Comparison of ENCODE assay signal across 8 cellular contexts in the genomic region with DNA sequence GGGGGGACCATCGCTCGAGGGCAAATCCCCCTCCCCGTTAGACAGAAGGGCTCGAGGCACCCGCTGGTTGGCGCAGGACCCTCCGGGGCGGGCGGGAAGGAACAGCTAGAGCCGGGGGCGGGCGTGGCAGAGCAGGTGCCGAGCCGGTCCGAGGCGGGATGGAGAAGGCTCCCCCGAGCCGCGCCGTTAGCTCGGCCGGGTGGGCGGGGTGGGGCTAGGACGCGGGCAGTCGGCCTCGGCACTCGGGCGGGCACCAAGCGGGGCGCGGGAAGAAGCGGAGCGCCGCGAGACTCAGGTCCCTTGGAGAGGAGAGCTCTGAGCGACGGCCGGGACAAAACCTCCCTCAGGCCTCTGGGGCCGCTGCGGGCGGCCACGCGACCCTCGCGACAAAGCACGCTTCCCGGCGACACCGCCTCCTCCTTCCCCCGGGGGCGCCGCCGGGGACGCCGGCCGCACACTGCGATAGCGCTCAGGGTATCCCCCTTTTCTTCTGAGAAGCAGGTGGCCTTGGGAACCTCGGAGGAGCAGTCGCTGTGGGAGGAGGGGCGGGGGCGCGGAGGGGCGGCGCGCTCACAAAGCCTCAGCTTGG. TPM values are rescaled to one million over a fixed set of nuclear protein-coding genes. Genes with fewer than 3 reads are reported as not detected.
DNase-seq lines count a peak whose midpoint lies in the region; ATAC-seq and TF ChIP-seq lines count a peak whose summit lies in the region.

No MANE protein-coding gene starts in this region.

- no peak overlapping the region for H3K4me3 Mint-ChIP-seq in activated T-cell treated with anti-CD3 and anti-CD28 coated beads, Interleukin-2, amount 50 U/mL, for 24 hours
- peak overlapping the region; percentile 46 for H3K4me3 Mint-ChIP-seq in mesothelial cell of epicardium

- ATAC-seq in GM21423 (IDR thresholded peaks at IDR 0.05; ENCODE audit: unreplicated experiment) = no peak

- no peaks in the 10 kb centered on the region for H3K36me3 Mint-ChIP-seq in activated T-cell treated with anti-CD3 and anti-CD28 coated beads, Interleukin-2, amount 50 U/mL, for 24 hours (ENCODE audit: low read depth)
- no peaks in the 10 kb centered on the region for H3K36me3 Mint-ChIP-seq in mesothelial cell of epicardium

- H3K27ac Mint-ChIP-seq in activated T-cell treated with anti-CD3 and anti-CD28 coated beads, Interleukin-2, amount 50 U/mL, for 24 hours = no peak overlapping the region
- H3K27ac Mint-ChIP-seq in mesothelial cell of epicardium = no peak overlapping the region

- peak; percentile 35 for DNase-seq in activated T-cell treated with anti-CD3 and anti-CD28 coated beads, Interleukin-2, amount 50 U/mL, for 24 hours
- DNase-seq in activated T-cell treated with anti-CD3 and anti-CD28 coated beads for 4 hours (no peak), LNCaP clone FGC (ENCODE audit: low read depth) (no peak), coronary artery (ENCODE audit: low spot score) (no peak), mesothelial cell of epicardium (ENCODE audit: low spot score in 2 of 2, unreplicated experiment in 2 of 2) (no peak)
- no peak for DNase-seq in activated CD4-positive, alpha-beta T cell treated with anti-CD3 and anti-CD28 coated beads, Interleukin-2, amount 50 U/mL, for 4 hours
- DNase-seq in stimulated activated CD4-positive, alpha-beta T cell treated with anti-CD3 and anti-CD28 coated beads, Interleukin-2, amount 100 ng/mL, for 48 hours = no peak

- TF ChIP-seq CTCF in LNCaP clone FGC (IDR thresholded peaks at IDR 0.05; ENCODE audit: control insufficient read depth, extremely low read depth, insufficient read depth) = no peak
- no peak for TF ChIP-seq CTCF in coronary artery (IDR thresholded peaks at IDR 0.05)
- no peak for TF ChIP-seq CTCF in mesothelial cell of epicardium (IDR thresholded peaks at IDR 0.05; ENCODE audit: unreplicated experiment)

- H3K4me3 ChIP-seq in LNCaP clone FGC (ENCODE audit: low read depth, low read length) = peak overlapping the region; percentile 57
- H3K4me3 ChIP-seq in coronary artery = peak overlapping the region; percentile 92

- H3K27me3 Mint-ChIP-seq in activated T-cell treated with anti-CD3 and anti-CD28 coated beads, Interleukin-2, amount 50 U/mL, for 24 hours = peaks cover 40% of the 10 kb centered on the region
- peaks cover 15% of the 10 kb centered on the region for H3K27me3 Mint-ChIP-seq in mesothelial cell of epicardium (ENCODE audit: low read depth)

- no peaks in the 10 kb centered on the region for H3K4me1 Mint-ChIP-seq in activated T-cell treated with anti-CD3 and anti-CD28 coated beads, Interleukin-2, amount 50 U/mL, for 24 hours (ENCODE audit: low read depth)
- H3K4me1 Mint-ChIP-seq in mesothelial cell of epicardium = peaks cover 12% of the 10 kb centered on the region

- H3K27ac ChIP-seq in coronary artery = peak overlapping the region in 1 of 2 donors; percentile 80

- no peaks in the 10 kb centered on the region for H3K9me3 Mint-ChIP-seq in activated T-cell treated with anti-CD3 and anti-CD28 coated beads, Interleukin-2, amount 50 U/mL, for 24 hours
- H3K9me3 Mint-ChIP-seq in mesothelial cell of epicardium = no peaks in the 10 kb centered on the region

RNA-seq across cellular contexts. Expression of a gene that starts 0.7 kb away (rescaled TPM):
- 14.0 to 16.3 TPM (median 14.6 TPM) in 3 replicates for total RNA-seq in mesothelial cell of epicardium
